Comparison of ENCODE assay signal across 9 cellular contexts in the genomic region with DNA sequence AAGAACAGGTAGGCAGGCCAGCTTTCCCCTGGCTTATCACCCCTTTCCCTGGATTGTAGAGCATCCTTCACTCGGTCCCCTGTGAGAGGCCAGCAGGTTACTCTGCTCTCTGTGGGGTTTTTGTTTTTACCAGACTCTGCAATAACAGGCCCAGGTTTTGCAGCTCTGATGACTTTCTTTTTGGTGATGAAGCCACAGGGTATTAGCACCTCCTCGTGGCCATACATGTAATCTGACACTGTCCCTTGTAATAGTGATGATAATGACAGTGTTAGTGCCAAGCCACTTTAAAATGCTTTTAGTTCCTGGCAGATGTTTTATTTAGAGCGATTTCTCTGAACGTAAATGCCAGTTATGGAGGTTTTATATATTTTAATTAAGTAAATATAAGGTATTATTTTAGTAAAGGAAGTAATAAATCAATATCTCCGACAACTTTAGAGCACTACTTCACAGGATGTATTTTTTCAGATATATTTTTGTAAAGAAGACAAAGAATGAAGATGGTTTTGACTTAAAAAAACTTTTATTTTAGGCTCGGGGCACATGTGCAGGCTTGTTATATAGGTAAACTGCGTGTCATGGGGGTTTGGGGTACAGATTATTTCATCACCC. TPM values are rescaled to one million over a fixed set of nuclear protein-coding genes. Genes with fewer than 3 reads are reported as not detected.
A peak's percentile ranks its signal among the peaks of the same experiment; 100 is the strongest.
DNase-seq lines count a peak whose midpoint lies in the region; ATAC-seq lines count a peak whose summit lies in the region.
"Had no signal": no experiment of that assay in that cellular context is flagged by ENCODE, and none has a peak within 500 bp of the region (broad histone marks: within the 10 kb centered on the region; RNA-seq: fewer than 3 reads in every experiment).

No MANE protein-coding gene starts in this region.

- no peak overlapping the region for H3K4me2 ChIP-seq in mesendoderm (ENCODE audit: low read length)

- no peaks in the 10 kb centered on the region for H3K27me3 ChIP-seq in mesendoderm (ENCODE audit: insufficient read depth, low read length, poor library complexity)

- H3K9ac ChIP-seq in mesendoderm (ENCODE audit: low read length), result no peak overlapping the region

- H2BK15ac ChIP-seq in mesendoderm (replicated peaks; ENCODE audit: low read depth), result no peak overlapping the region

- H3K79me1 ChIP-seq in mesendoderm (ENCODE audit: low read length), result no peaks in the 10 kb centered on the region

- no peak overlapping the region for H3K27ac Mint-ChIP-seq in effector memory CD8-positive, alpha-beta T cell
- H3K27ac Mint-ChIP-seq: activated naive CD8-positive, alpha-beta T cell had no signal

- no peak overlapping the region for H4K8ac ChIP-seq in mesendoderm (ENCODE audit: low read depth, low read length)

- H3K4me1 ChIP-seq in mesendoderm (ENCODE audit: control insufficient read depth, low read depth, low read length), result no peaks in the 10 kb centered on the region

- H3K18ac ChIP-seq in mesendoderm (ENCODE audit: low read length), result no peak overlapping the region

- ATAC-seq in GM19395 (IDR thresholded peaks at IDR 0.05; ENCODE audit: unreplicated experiment) (peak; percentile 87), HG03439 (IDR thresholded peaks at IDR 0.05; ENCODE audit: unreplicated experiment) (peak; percentile 79)
- peak; percentile 99 for ATAC-seq in effector memory CD8-positive, alpha-beta T cell (replicated peaks)

- H3K36me3 ChIP-seq in mesendoderm (ENCODE audit: control insufficient read depth, insufficient read depth, low read length), result no peaks in the 10 kb centered on the region

- H3K4ac ChIP-seq in mesendoderm (ENCODE audit: low read depth, low read length), result no peak overlapping the region

- H3K23ac ChIP-seq in mesendoderm (ENCODE audit: low read length), result no peak overlapping the region

- no peak overlapping the region for H3K4me3 Mint-ChIP-seq in effector memory CD8-positive, alpha-beta T cell
- H3K4me3 Mint-ChIP-seq: activated naive CD8-positive, alpha-beta T cell had no signal

- no peaks in the 10 kb centered on the region for H3K4me1 Mint-ChIP-seq in effector memory CD8-positive, alpha-beta T cell (ENCODE audit: low read depth in 2 of 2)

- DNase-seq in COLO829 (ENCODE audit: low spot score), result peak; percentile 35
- peak; percentile 45 to 68 for DNase-seq in NCI-H526 (lab: John Stamatoyannopoulos, UW)
- DNase-seq in activated CD4-positive, alpha-beta T cell treated with anti-CD3 and anti-CD28 coated beads, Interleukin-2, amount 50 U/mL, for 48 hours, result peak; percentile 37 to 59
- peak; percentile 45 to 61 (median 51) for DNase-seq in effector memory CD8-positive, alpha-beta T cell
- DNase-seq in mesendoderm, result peak; percentile 81
- peak; percentile 35 for DNase-seq in stimulated activated naive CD4-positive, alpha-beta T cell treated with Interleukin-2 at 50 U/mL for 16 hours (lab: John Stamatoyannopoulos, UW)

- peaks cover 11 to 16% of the 10 kb centered on the region in 2 donors for H3K27me3 Mint-ChIP-seq in effector memory CD8-positive, alpha-beta T cell

- no CpG with 5 or more reads among the region's 7 CpGs for WGBS in mesendoderm (ENCODE audit: extremely low coverage, insufficient coverage, low lambda C conversion rate)

- no peak overlapping the region for H4K5ac ChIP-seq in mesendoderm (ENCODE audit: low read length)

- H3K56ac ChIP-seq in mesendoderm (ENCODE audit: low read length), result no peak overlapping the region

- H3K36me3 Mint-ChIP-seq in effector memory CD8-positive, alpha-beta T cell (ENCODE audit: insufficient read depth), result peaks cover 2% of the 10 kb centered on the region
- H3K36me3 Mint-ChIP-seq: activated naive CD8-positive, alpha-beta T cell had no signal

- H2AK5ac ChIP-seq in mesendoderm (ENCODE audit: low read length), result no peak overlapping the region

- no peak overlapping the region for H3K27ac ChIP-seq in mesendoderm (ENCODE audit: low read depth, low read length)

- H3K79me2 ChIP-seq in mesendoderm (ENCODE audit: control insufficient read depth, insufficient read depth, low read length), result no peaks in the 10 kb centered on the region

- no peak overlapping the region for H2BK5ac ChIP-seq in mesendoderm (ENCODE audit: low read length)

- H2BK120ac ChIP-seq in mesendoderm (ENCODE audit: low read depth, low read length), result no peak overlapping the region

- no peak overlapping the region for H3K4me3 ChIP-seq in mesendoderm (ENCODE audit: low read length)

- no peaks in the 10 kb centered on the region for H3K9me3 Mint-ChIP-seq in effector memory CD8-positive, alpha-beta T cell

RNA-seq across cellular contexts. Expression of a gene that starts 38.0 kb away (rescaled TPM):
- polyA plus RNA-seq in mesendoderm (2013, experiment 1 of 2), result not detected
- polyA plus RNA-seq in mesendoderm (2013, experiment 2 of 2), result not detected
